Comparison of ENCODE assay signal across 14 cellular contexts in genomic region chr11:71062199-71062598, GRCh38.
A peak's percentile ranks its signal among the peaks of the same experiment; 100 is the strongest.
DNase-seq lines count a peak whose midpoint lies in the region; TF ChIP-seq lines count a peak whose summit lies in the region.
"Had no signal": no experiment of that assay in that cellular context is flagged by ENCODE, and none has a peak within 500 bp of the region (broad histone marks: within the 10 kb centered on the region; RNA-seq: fewer than 3 reads in every experiment).

No MANE protein-coding gene starts in this region.

- H3K27ac Mint-ChIP-seq in H9 (no peak overlapping the region), CD14-positive monocyte (no peak overlapping the region)
- H3K27ac Mint-ChIP-seq: CD4-positive, CD25-positive, alpha-beta regulatory T cell had no signal

- H2BK120ac ChIP-seq in H9 (ENCODE audit: low read depth, low read length, poor library complexity, severe bottlenecking) = no peak overlapping the region

- H3T11ph ChIP-seq in H9 (ENCODE audit: low read length) = no peak overlapping the region

- no peak overlapping the region for H3K18ac ChIP-seq in H9 (ENCODE audit: insufficient read length, low read depth, low read length)

- H3K27ac ChIP-seq in DOHH2 (ENCODE audit: low read depth, low read length) (no peak overlapping the region), H9 (ENCODE audit: insufficient read length, low read depth, low read length) (no peak overlapping the region), WERI-Rb-1 (no peak overlapping the region)
- H3K27ac ChIP-seq: BLaER1, KMS-11 had no signal

- no peak overlapping the region for H3K23ac ChIP-seq in H9 (ENCODE audit: insufficient read length, low read depth, low read length)

- H3K79me1 ChIP-seq in H9 (ENCODE audit: insufficient read depth, low read depth, low read length, poor library complexity, severe bottlenecking) = no peaks in the 10 kb centered on the region

- H3K4me3 Mint-ChIP-seq in H9 (no peak overlapping the region), CD14-positive monocyte (peak overlapping the region in 1 of 2 donors; percentile 21)
- H3K4me3 Mint-ChIP-seq: CD4-positive, CD25-positive, alpha-beta regulatory T cell had no signal

- no peak overlapping the region for H2BK20ac ChIP-seq in H9 (ENCODE audit: low read depth, low read length, poor library complexity, severe bottlenecking)

- H3K79me2 ChIP-seq in DOHH2 (ENCODE audit: control insufficient read depth, low read length) = no peaks in the 10 kb centered on the region
- no peaks in the 10 kb centered on the region for H3K79me2 ChIP-seq in H9 (ENCODE audit: insufficient read depth, low read length)

- no peaks in the 10 kb centered on the region for H3K9me3 Mint-ChIP-seq in H9
- H3K9me3 Mint-ChIP-seq in CD14-positive monocyte = peaks cover 0 to 4% (median 2%) of the 10 kb centered on the region in 7 donors
- H3K9me3 Mint-ChIP-seq: CD4-positive, CD25-positive, alpha-beta regulatory T cell had no signal

- no peak overlapping the region for H4K91ac ChIP-seq in H9 (ENCODE audit: insufficient read length, low read depth, low read length)

- H4K5ac ChIP-seq in H9 (ENCODE audit: insufficient read length, low read depth, low read length) = no peak overlapping the region

- no CpG with 5 or more reads among the region's 3 CpGs for WGBS in H9 (ENCODE audit: extremely low coverage, insufficient read length, low lambda C conversion rate)

- H3K56ac ChIP-seq in H9 (ENCODE audit: insufficient read length, low read depth, low read length) = no peak overlapping the region

- H4K20me1 ChIP-seq in DOHH2 (ENCODE audit: control insufficient read depth, insufficient read depth, low read depth, low read length) (no peaks in the 10 kb centered on the region), H9 (ENCODE audit: control insufficient read depth, insufficient read depth, insufficient read length) (no peaks in the 10 kb centered on the region)
- H4K20me1 ChIP-seq: BLaER1 had no signal

- H3K9me2 ChIP-seq in DOHH2 (replicated peaks; ENCODE audit: control insufficient read depth, low read length) = no peaks in the 10 kb centered on the region

- intact Hi-C loops in CD14-positive monocyte (cut with micrococcal nuclease) = no loop called here

- H3K4me3 ChIP-seq in DOHH2 (ENCODE audit: low read length) (no peak overlapping the region), WERI-Rb-1 (ENCODE audit: low read depth, low read length) (no peak overlapping the region)
- H3K4me3 ChIP-seq: BLaER1 had no signal

- no peak overlapping the region for H3K14ac ChIP-seq in H9 (ENCODE audit: insufficient read depth, low read length)

- H3K4me1 ChIP-seq in DOHH2 (ENCODE audit: control insufficient read depth, low read length) (no peaks in the 10 kb centered on the region), H9 (ENCODE audit: insufficient read depth, low read length) (no peaks in the 10 kb centered on the region)

- H3K9me3 ChIP-seq in DOHH2 (ENCODE audit: control insufficient read depth, insufficient read depth, low read length) (no peaks in the 10 kb centered on the region), H9 (ENCODE audit: control insufficient read depth, low read depth, low read length) (no peaks in the 10 kb centered on the region), WERI-Rb-1 (ENCODE audit: severe bottlenecking) (no peaks in the 10 kb centered on the region)
- H3K9me3 ChIP-seq: BLaER1 had no signal

- no peak overlapping the region for H2AFZ ChIP-seq in H9 (ENCODE audit: low read length)

- TF ChIP-seq CTCF in DOHH2 (IDR thresholded peaks at IDR 0.05; ENCODE audit: low read depth, low read length, poor library complexity, severe bottlenecking) (peak; percentile 14), H9 (conservative IDR thresholded peaks at IDR 0.05) (peak; percentile 45; the same call in 2 of the 3 replicates), WERI-Rb-1 (IDR thresholded peaks at IDR 0.05; ENCODE audit: low read depth, low read length) (peak; percentile 45), CD14-positive monocyte (IDR thresholded peaks at IDR 0.05) (no peak)

- H3K23me2 ChIP-seq in H9 (ENCODE audit: insufficient read length, low read depth, low read length, poor library complexity, severe bottlenecking) = no peaks in the 10 kb centered on the region

- no peaks in the 10 kb centered on the region for H3K27me3 ChIP-seq in DOHH2 (ENCODE audit: control insufficient read depth, low read length)
- no peaks in the 10 kb centered on the region; the same call in 1 of the 2 replicates for H3K27me3 ChIP-seq in H9 (ENCODE audit: insufficient read depth, low read length)
- no peaks in the 10 kb centered on the region for H3K27me3 ChIP-seq in WERI-Rb-1 (ENCODE audit: insufficient read depth, low read depth, severe bottlenecking)
- H3K27me3 ChIP-seq: BLaER1 had no signal

- H3K27me3 Mint-ChIP-seq in H9 (ENCODE audit: low read depth) (no peaks in the 10 kb centered on the region), CD14-positive monocyte (ENCODE audit: low read depth in 3 of 3) (peaks cover 2 to 5% (median 3%) of the 10 kb centered on the region in 3 donors)

- H2BK12ac ChIP-seq in H9 (ENCODE audit: insufficient read length, low read depth, low read length) = no peak overlapping the region

- H3K4me2 ChIP-seq in DOHH2 (ENCODE audit: low read length) = no peak overlapping the region
- no peak overlapping the region for H3K4me2 ChIP-seq in H9 (ENCODE audit: insufficient read depth, insufficient read length, low read length)
- H3K4me2 ChIP-seq: BLaER1, KMS-11 had no signal

- no peaks in the 10 kb centered on the region for H3F3A ChIP-seq in DOHH2 (ENCODE audit: control insufficient read depth, insufficient read depth)

- H3K36me3 ChIP-seq in DOHH2 (ENCODE audit: control insufficient read depth, low read length) = no peaks in the 10 kb centered on the region
- no peaks in the 10 kb centered on the region for H3K36me3 ChIP-seq in WERI-Rb-1
- H3K36me3 ChIP-seq: BLaER1 had no signal

- H3K4ac ChIP-seq in H9 (ENCODE audit: low read depth, low read length) = no peak overlapping the region

- H2BK15ac ChIP-seq in H9 (ENCODE audit: low read depth, low read length) = no peak overlapping the region

- H2AK5ac ChIP-seq in H9 (ENCODE audit: insufficient read length, low read length) = no peak overlapping the region

- no peak overlapping the region for H4K8ac ChIP-seq in H9 (replicated peaks; ENCODE audit: insufficient read length, low read depth, low read length)

- no peak for DNase-seq in H9
- DNase-seq in WERI-Rb-1 = peak; percentile 25
- DNase-seq in iPS-NIHi11 (ENCODE audit: low spot score) = peak; percentile 24
- no peak for DNase-seq in CD14-positive monocyte (ENCODE audit: low spot score)
- no peak for DNase-seq in dedifferentiated amniotic fluid mesenchymal stem cell (ENCODE audit: extremely low spot score)
- no peak for DNase-seq in RPMI8226
- DNase-seq in pons (ENCODE audit: low spot score) = no peak
- DNase-seq: AML-193; CD4-positive, CD25-positive, alpha-beta regulatory T cell; DMS79; EL had no signal

- H2BK5ac ChIP-seq in H9 (ENCODE audit: insufficient read length, low read length) = no peak overlapping the region

- H3K36me3 Mint-ChIP-seq in H9 (ENCODE audit: insufficient read depth in 1 of 3, low read depth in 3 of 3) (peaks cover 3 to 7% (median 5%) of the 10 kb centered on the region in 3 experiments; a peak in 6 of 7 replicates), CD14-positive monocyte (no peaks in the 10 kb centered on the region)
- H3K36me3 Mint-ChIP-seq: CD4-positive, CD25-positive, alpha-beta regulatory T cell had no signal

- H3K4me1 Mint-ChIP-seq in H9 = peaks cover 13% of the 10 kb centered on the region in 2 experiments
- peaks cover 11% of the 10 kb centered on the region for H3K4me1 Mint-ChIP-seq in CD14-positive monocyte
- H3K4me1 Mint-ChIP-seq: CD4-positive, CD25-positive, alpha-beta regulatory T cell had no signal

- no peak overlapping the region for H3K9ac ChIP-seq in H9 (ENCODE audit: extremely low read depth, insufficient read length, low read length)
- H3K9ac ChIP-seq: BLaER1, KMS-11 had no signal

Comparison
In these comparisons a context has a peak if more than half of its experiments do, and no peak if none do; other contexts are left out.
1. DNase-seq: peak in WERI-Rb-1 (single experiment) and iPS-NIHi11 (single experiment); none in H9 (single experiment), CD14-positive monocyte (single experiment), dedifferentiated amniotic fluid mesenchymal stem cell (single experiment), RPMI8226 (single experiment) and pons (single experiment).